In genomic region chr17:54221499-54221898, GRCh38 we compare ENCODE assay signal across 8 cellular contexts.
"Had no signal": no experiment of that assay in that cellular context is flagged by ENCODE, and none has a peak within 500 bp of the region (broad histone marks: within the 10 kb centered on the region; RNA-seq: fewer than 3 reads in every experiment).

No MANE protein-coding gene starts in this region.

- FAIRE-seq: G401.6, GM12878, GM12891, GM12892, GM18507, GM19239 had no signal

- DNase-seq: GDM1, GF-D8 had no signal

- ATAC-seq: GM12878 had no signal

- H3K4me3 ChIP-seq: GM12878 had no signal
